Comparison of ENCODE assay signal across 27 cellular contexts in genomic region chr17:48904428-48904827, GRCh38.
"Had no signal": no experiment of that assay in that cellular context is flagged by ENCODE, and none has a peak within 500 bp of the region (broad histone marks: within the 10 kb centered on the region; RNA-seq: fewer than 3 reads in every experiment).

No MANE protein-coding gene starts in this region.

- ATAC-seq: effector memory CD8-positive, alpha-beta T cell; esophagus mucosa; gastrocnemius medialis; heart right ventricle; left cardiac atrium; left lung; left ventricle myocardium superior; lower lobe of right lung had no signal

- H3K27me3 ChIP-seq: dorsolateral prefrontal cortex, esophagus squamous epithelium, gastrocnemius medialis, heart right ventricle, left lung had no signal

- H3K36me3 ChIP-seq: esophagus squamous epithelium, gastrocnemius medialis, heart right ventricle, left lung, lower lobe of right lung had no signal

- H3K9me3 ChIP-seq: esophagus squamous epithelium, gastrocnemius medialis, heart right ventricle, left lung, lower lobe of right lung had no signal

- H3K4me3 ChIP-seq: coronary artery, dorsolateral prefrontal cortex, esophagus squamous epithelium, gastrocnemius medialis, heart right ventricle, left lung, lower lobe of right lung had no signal

- H3K27ac ChIP-seq: coronary artery, dorsolateral prefrontal cortex, epithelial cell of prostate, esophagus squamous epithelium, gastrocnemius medialis, heart right ventricle, left lung, lower lobe of right lung had no signal

- H3K27me3 Mint-ChIP-seq: effector memory CD8-positive, alpha-beta T cell had no signal

- H3K9me3 Mint-ChIP-seq: effector memory CD8-positive, alpha-beta T cell; endodermal cell had no signal

- H3K27ac Mint-ChIP-seq: effector memory CD8-positive, alpha-beta T cell; endodermal cell had no signal

- FAIRE-seq: colon, endometrium, islet of Langerhans, keratinocyte had no signal

- H3K4me3 Mint-ChIP-seq: effector memory CD8-positive, alpha-beta T cell; endodermal cell had no signal

- DNase-seq: dermis blood vessel endothelial cell; dorsolateral prefrontal cortex; effector CD8-positive, alpha-beta T cell; effector memory CD8-positive, alpha-beta T cell; endodermal cell; erythroblast; esophagus squamous epithelium; foreskin fibroblast; foreskin melanocyte; gastrocnemius medialis; glutamatergic neuron; head of caudate nucleus; heart right ventricle; hippocampal formation; left cardiac atrium; left lung; left ventricle myocardium superior; lower lobe of right lung; mesendoderm; midbrain had no signal
